18 cellular contexts compared by ENCODE assay signal in genomic region chr7:47492720-47493119, GRCh38.
DNase-seq lines count a peak whose midpoint lies in the region; TF ChIP-seq lines count a peak whose summit lies in the region.
"Had no signal": no experiment of that assay in that cellular context is flagged by ENCODE, and none has a peak within 500 bp of the region (broad histone marks: within the 10 kb centered on the region; RNA-seq: fewer than 3 reads in every experiment).

No MANE protein-coding gene starts in this region.

- peak overlapping the region; percentile 96 for H3K27ac Mint-ChIP-seq in chondrocyte (ENCODE audit: unreplicated experiment)
- H3K27ac Mint-ChIP-seq: activated CD8-positive, alpha-beta T cell treated with anti-CD3 and anti-CD28 coated beads for 36 hours; activated naive CD4-positive, alpha-beta T cell treated with anti-CD3 and anti-CD28 coated beads, Interleukin-2, amount 50 U/mL, for 24 hours had no signal

- no peak overlapping the region for H3K4me3 Mint-ChIP-seq in chondrocyte (ENCODE audit: unreplicated experiment)
- H3K4me3 Mint-ChIP-seq: activated CD8-positive, alpha-beta T cell treated with anti-CD3 and anti-CD28 coated beads for 36 hours; activated naive CD4-positive, alpha-beta T cell treated with anti-CD3 and anti-CD28 coated beads, Interleukin-2, amount 50 U/mL, for 24 hours; stimulated activated naive CD8-positive, alpha-beta T cell treated with anti-CD3 and anti-CD28 coated beads, Interleukin-15, amount 100 ng/mL, for 72 hours had no signal

- peak; percentile 74 for DNase-seq in ELF-1 (ENCODE audit: low read depth, low spot score)
- DNase-seq in NCI-H146 treated with DMSO at 0.1 percent for 48 hours (lab: John Stamatoyannopoulos, UW; ENCODE audit: unreplicated experiment): peak; percentile 91
- DNase-seq in chondrocyte (ENCODE audit: low spot score): no peak
- peak; percentile 38 for DNase-seq in retina
- DNase-seq in NCI-H187 (lab: John Stamatoyannopoulos, UW): no peak
- no peak for DNase-seq in stimulated activated CD4-positive, alpha-beta T cell treated with anti-CD3 and anti-CD28 coated beads, Interleukin-2, amount 100 ng/mL, for 24 hours
- DNase-seq in NCI-H774 (lab: John Stamatoyannopoulos, UW): no peak
- DNase-seq: activated CD8-positive, alpha-beta T cell treated with anti-CD3 and anti-CD28 coated beads for 36 hours; activated T-cell treated with anti-CD3 and anti-CD28 coated beads, Interleukin-2, amount 50 U/mL, for 48 hours; body of pancreas; Calu3; colonic mucosa; GF-D8; NCI-H446; OCI-M1; stimulated activated naive CD8-positive, alpha-beta T cell treated with anti-CD3 and anti-CD28 coated beads, Interleukin-15, amount 100 ng/mL, for 72 hours; T-helper 2 cell had no signal

- H3K36me3 Mint-ChIP-seq in chondrocyte (ENCODE audit: low read depth): peaks cover 17% of the 10 kb centered on the region
- H3K36me3 Mint-ChIP-seq: activated naive CD4-positive, alpha-beta T cell treated with anti-CD3 and anti-CD28 coated beads, Interleukin-2, amount 50 U/mL, for 24 hours had no signal

- no peaks in the 10 kb centered on the region for H3K27me3 Mint-ChIP-seq in chondrocyte (ENCODE audit: low read depth)

- H3K9me3 Mint-ChIP-seq in chondrocyte (ENCODE audit: low read depth): no peaks in the 10 kb centered on the region
- H3K9me3 Mint-ChIP-seq: activated CD8-positive, alpha-beta T cell treated with anti-CD3 and anti-CD28 coated beads for 36 hours; activated naive CD4-positive, alpha-beta T cell treated with anti-CD3 and anti-CD28 coated beads, Interleukin-2, amount 50 U/mL, for 24 hours; stimulated activated naive CD8-positive, alpha-beta T cell treated with anti-CD3 and anti-CD28 coated beads, Interleukin-15, amount 100 ng/mL, for 72 hours had no signal

- no peak for TF ChIP-seq CTCF in chondrocyte (IDR thresholded peaks at IDR 0.05)

- peaks cover 94% of the 10 kb centered on the region for H3K4me1 Mint-ChIP-seq in chondrocyte (ENCODE audit: low read depth)
- H3K4me1 Mint-ChIP-seq: activated naive CD4-positive, alpha-beta T cell treated with anti-CD3 and anti-CD28 coated beads, Interleukin-2, amount 50 U/mL, for 24 hours had no signal

Comparison
In these comparisons a context has a peak if more than half of its experiments do, and no peak if none do; other contexts are left out.
1. DNase-seq: peak in ELF-1 (single experiment), NCI-H146 treated with DMSO at 0.1 percent for 48 hours (single experiment) and retina (single experiment); none in chondrocyte (single experiment), NCI-H187 (0 of 2), stimulated activated CD4-positive, alpha-beta T cell treated with anti-CD3 and anti-CD28 coated beads, Interleukin-2, amount 100 ng/mL, for 24 hours (0 of 2) and NCI-H774 (single experiment).